9 cellular contexts compared by ENCODE assay signal in genomic region chr2:33488715-33489540, GRCh38. TPM values are rescaled to one million over a fixed set of nuclear protein-coding genes. Genes with fewer than 3 reads are reported as not detected.
DNase-seq lines count a peak whose midpoint lies in the region; ATAC-seq and TF ChIP-seq lines count a peak whose summit lies in the region.
"Had no signal": no experiment of that assay in that cellular context is flagged by ENCODE, and none has a peak within 500 bp of the region (broad histone marks: within the 10 kb centered on the region; RNA-seq: fewer than 3 reads in every experiment).

No MANE protein-coding gene starts in this region.

- no TSS peak for BruUV-seq in MCF 10A (replicated peaks; lab: Mats Ljungman, UMichigan)

- no peak overlapping the region for H3K27ac Mint-ChIP-seq in CD8-positive, alpha-beta T cell
- H3K27ac Mint-ChIP-seq in MCF 10A (ENCODE audit: low read depth, unreplicated experiment): no peak overlapping the region

- no peak overlapping the region for H3K4me3 Mint-ChIP-seq in CD8-positive, alpha-beta T cell
- H3K4me3 Mint-ChIP-seq in MCF 10A (ENCODE audit: unreplicated experiment): no peak overlapping the region

- no peaks in the 10 kb centered on the region for H3K4me1 Mint-ChIP-seq in CD8-positive, alpha-beta T cell (ENCODE audit: low read depth)
- no peaks in the 10 kb centered on the region for H3K4me1 Mint-ChIP-seq in MCF 10A (ENCODE audit: insufficient read depth, unreplicated experiment)

- peak; percentile 46 for ATAC-seq in GM18858 (IDR thresholded peaks at IDR 0.05; ENCODE audit: unreplicated experiment)
- peak; percentile 44 for ATAC-seq in GM21381 (IDR thresholded peaks at IDR 0.05; ENCODE audit: unreplicated experiment)
- peak; percentile 47 for ATAC-seq in HG03097 (IDR thresholded peaks at IDR 0.05; ENCODE audit: low FRiP score, unreplicated experiment)
- ATAC-seq in CD8-positive, alpha-beta T cell: no peak

- no peak overlapping the region for H3K4me3 ChIP-seq in mucosa of rectum (ENCODE audit: low read length in 2 of 2)
- no peak overlapping the region for H3K4me3 ChIP-seq in CD8-positive, alpha-beta T cell (ENCODE audit: low read depth, low read length)

- CTCF ChIA-PET in CD8-positive, alpha-beta T cell (lab: Charles Lee): no interaction called here
- CTCF ChIA-PET in MCF 10A (lab: Yijun Ruan, JAX): interaction anchor here (1.0 kb wide), 1 partner anchor 13 kb away, joined by 4 read pairs; no protein-coding TSS in a partner anchor

- H3K9me3 ChIP-seq in mucosa of rectum (ENCODE audit: control insufficient read depth in 2 of 2, low read length in 2 of 2): no peaks in the 10 kb centered on the region
- H3K9me3 ChIP-seq in CD8-positive, alpha-beta T cell (ENCODE audit: low read length): no peaks in the 10 kb centered on the region

- peaks cover 4% of the 10 kb centered on the region for H3K9me3 Mint-ChIP-seq in CD8-positive, alpha-beta T cell
- H3K9me3 Mint-ChIP-seq in MCF 10A (ENCODE audit: unreplicated experiment): peaks cover 13% of the 10 kb centered on the region

- peak overlapping the region; percentile 13 to 39 for H3K27ac ChIP-seq in mucosa of rectum (ENCODE audit: low read depth in 2 of 2, low read length in 2 of 2)
- H3K27ac ChIP-seq in CD8-positive, alpha-beta T cell (ENCODE audit: low read depth, low read length): no peak overlapping the region

- no peak for TF ChIP-seq CTCF in CD8-positive, alpha-beta T cell (IDR thresholded peaks at IDR 0.05)
- TF ChIP-seq CTCF in MCF 10A (IDR thresholded peaks at IDR 0.05; ENCODE audit: unreplicated experiment): no peak

- peaks cover 0 to 6% of the 10 kb centered on the region in 2 donors for H3K4me1 ChIP-seq in mucosa of rectum (ENCODE audit: control insufficient read depth in 2 of 2, insufficient read depth in 2 of 2, low read length in 2 of 2)
- H3K4me1 ChIP-seq in CD8-positive, alpha-beta T cell (ENCODE audit: insufficient read depth, low read length): no peaks in the 10 kb centered on the region

- H3K36me3 ChIP-seq in mucosa of rectum (ENCODE audit: control insufficient read depth in 2 of 2, insufficient read depth in 2 of 2, low read length in 2 of 2): no peaks in the 10 kb centered on the region
- no peaks in the 10 kb centered on the region for H3K36me3 ChIP-seq in CD8-positive, alpha-beta T cell (ENCODE audit: insufficient read depth, low read length)

- no peak overlapping the region for H3K9ac ChIP-seq in mucosa of rectum (ENCODE audit: low read depth in 1 of 2, low read length in 2 of 2)

- POLR2A ChIA-PET in CD8-positive, alpha-beta T cell (lab: Charles Lee): no interaction called here
- POLR2A ChIA-PET in MCF 10A (lab: Yijun Ruan, JAX): no interaction called here

- DNase-seq in CD8-positive, alpha-beta T cell: no peak
- DNase-seq in MCF 10A (ENCODE audit: unreplicated experiment): no peak
- DNase-seq in MV-4-11 (lab: John Stamatoyannopoulos, UW): no peak
- DNase-seq: activated gamma-delta T cell; stimulated activated CD4-positive, alpha-beta T cell treated with anti-CD3 and anti-CD28 coated beads, Interleukin-2, amount 100 ng/mL, for 48 hours had no signal

- no peaks in the 10 kb centered on the region for H3K27me3 ChIP-seq in mucosa of rectum (ENCODE audit: control insufficient read depth in 2 of 2, insufficient read depth in 2 of 2, low read length in 2 of 2)
- no peaks in the 10 kb centered on the region for H3K27me3 ChIP-seq in CD8-positive, alpha-beta T cell (ENCODE audit: insufficient read depth, low read length)

- H3K27me3 Mint-ChIP-seq in CD8-positive, alpha-beta T cell (ENCODE audit: low read depth): peaks cover 4% of the 10 kb centered on the region
- no peaks in the 10 kb centered on the region for H3K27me3 Mint-ChIP-seq in MCF 10A (ENCODE audit: insufficient read depth, unreplicated experiment)

- intact Hi-C loops in CD8-positive, alpha-beta T cell (cut with DNase I, micrococcal nuclease): no loop called here
- intact Hi-C loops in MCF 10A (cut with micrococcal nuclease): no loop called here

- no peaks in the 10 kb centered on the region for H3K36me3 Mint-ChIP-seq in CD8-positive, alpha-beta T cell
- no peaks in the 10 kb centered on the region for H3K36me3 Mint-ChIP-seq in MCF 10A (ENCODE audit: insufficient read depth, unreplicated experiment)

RNA-seq across cellular contexts. Expression of gene RASGRP3, which starts 12.5 kb away (rescaled TPM):
- 1 to 10 TPM; 2.8 to 4.1 TPM for total RNA-seq in CD8-positive, alpha-beta T cell
- total RNA-seq in MCF 10A (2022): 0.26 TPM in 1 of 2 replicates, not detected in the other
